In genomic region chr10:71218046-71218832, GRCh38 we compare ENCODE assay signal across 8 cellular contexts. TPM values are rescaled to one million over a fixed set of nuclear protein-coding genes. Genes with fewer than 3 reads are reported as not detected.
DNase-seq lines count a peak whose midpoint lies in the region; ATAC-seq and TF ChIP-seq lines count a peak whose summit lies in the region.

No MANE protein-coding gene starts in this region.

- H3K27me3 ChIP-seq in neural progenitor cell, result peaks cover 14% of the 10 kb centered on the region

- peaks cover 31% of the 10 kb centered on the region for H3F3A ChIP-seq in neural progenitor cell (ENCODE audit: low read depth)

- H3K4me3 Mint-ChIP-seq in CD14-positive monocyte (peak overlapping the region; percentile 73 to 84), neural progenitor cell (peak overlapping the region; percentile 77)

- ATAC-seq in HG03045 (IDR thresholded peaks at IDR 0.05; ENCODE audit: unreplicated experiment) (no peak), GM19397 (IDR thresholded peaks at IDR 0.05; ENCODE audit: unreplicated experiment) (no peak)

- peak overlapping the region; percentile 73 for H2AFZ ChIP-seq in neural progenitor cell (replicated peaks)

- peaks cover 30% of the 10 kb centered on the region for H4K20me1 ChIP-seq in neural progenitor cell (ENCODE audit: low read depth)

- H3K27ac Mint-ChIP-seq in CD14-positive monocyte (peak overlapping the region in 1 of 7 donors; percentile 31), neural progenitor cell (no peak overlapping the region)

- H3K4me3 ChIP-seq in epithelial cell of proximal tubule (ENCODE audit: low read depth, low read length) (peak overlapping the region; percentile 53), neural progenitor cell (peak overlapping the region; percentile 45)

- no peak overlapping the region for H3K27ac ChIP-seq in neural progenitor cell

- DNase-seq in CD14-positive monocyte (ENCODE audit: low spot score), result no peak
- peak; percentile 53 for DNase-seq in NCI-H226
- DNase-seq in epithelial cell of proximal tubule (ENCODE audit: low read depth), result no peak
- DNase-seq in neural progenitor cell (ENCODE audit: low spot score), result no peak
- no peak for DNase-seq in NCI-H1092 treated with DMSO at 0.1 percent for 48 hours (lab: John Stamatoyannopoulos, UW)
- no peak for DNase-seq in stimulated activated CD4-positive, alpha-beta T cell treated with anti-CD3 and anti-CD28 coated beads, Interleukin-4, amount 100 ng/mL, for 24 hours

- H3K79me2 ChIP-seq in neural progenitor cell (ENCODE audit: low read depth), result peaks cover 35% of the 10 kb centered on the region

- H3K4me1 Mint-ChIP-seq in CD14-positive monocyte (peaks cover 25% of the 10 kb centered on the region), neural progenitor cell (peaks cover 42% of the 10 kb centered on the region)

- H3K9me3 ChIP-seq in neural progenitor cell (ENCODE audit: low read depth), result no peaks in the 10 kb centered on the region

- peaks cover 0 to 8% (median 2%) of the 10 kb centered on the region in 7 donors for H3K9me3 Mint-ChIP-seq in CD14-positive monocyte
- no peaks in the 10 kb centered on the region for H3K9me3 Mint-ChIP-seq in neural progenitor cell

- H3K36me3 Mint-ChIP-seq in CD14-positive monocyte, result peaks cover 0 to 10% of the 10 kb centered on the region in 2 donors
- H3K36me3 Mint-ChIP-seq in neural progenitor cell, result no peaks in the 10 kb centered on the region

- peaks cover 41% of the 10 kb centered on the region for H3K4me1 ChIP-seq in neural progenitor cell

- H3K36me3 ChIP-seq in neural progenitor cell, result no peaks in the 10 kb centered on the region

- H3K27me3 Mint-ChIP-seq in CD14-positive monocyte (ENCODE audit: low read depth in 3 of 3) (peaks cover 54 to 64% (median 54%) of the 10 kb centered on the region in 3 donors), neural progenitor cell (ENCODE audit: insufficient read depth, low read depth) (peaks cover 29% of the 10 kb centered on the region)

- H3K9ac ChIP-seq in neural progenitor cell, result no peak overlapping the region

- no peak for TF ChIP-seq CTCF in CD14-positive monocyte (IDR thresholded peaks at IDR 0.05)
- no peak for TF ChIP-seq CTCF in epithelial cell of proximal tubule (conservative IDR thresholded peaks at IDR 0.05; ENCODE audit: low read depth, low read length)
- no peak for TF ChIP-seq CTCF in neural progenitor cell (IDR thresholded peaks at IDR 0.05)

- H3K4me2 ChIP-seq in neural progenitor cell, result peak overlapping the region; percentile 91

- intact Hi-C loops in CD14-positive monocyte (cut with micrococcal nuclease), result no loop called here

RNA-seq across cellular contexts. Expression of gene UNC5B, which starts 5.9 kb away (rescaled TPM):
- polyA plus RNA-seq in CD14-positive monocyte, result under 1 TPM in 1 of 2 donors, not detected in 1; 0.04 TPM
- 0.63 and 0.65 TPM in 2 replicates for total RNA-seq in epithelial cell of proximal tubule
- 3.3 and 9.2 TPM in 2 replicates for total RNA-seq in neural progenitor cell (ENCODE audit: low replicate concordance)
